Comparison of ENCODE assay signal across 8 cellular contexts in genomic region chr2:23925702-23926288, GRCh38. TPM values are rescaled to one million over a fixed set of nuclear protein-coding genes. Genes with fewer than 3 reads are reported as not detected.
DNase-seq lines count a peak whose midpoint lies in the region; ATAC-seq and TF ChIP-seq lines count a peak whose summit lies in the region.

No MANE protein-coding gene starts in this region.

- H3F3A ChIP-seq in OCI-LY1 (ENCODE audit: insufficient read depth, low read length), result no peaks in the 10 kb centered on the region

- no peak overlapping the region for H2AFZ ChIP-seq in OCI-LY1 (ENCODE audit: low read length)

- H3K36me3 ChIP-seq in OCI-LY1 (ENCODE audit: insufficient read depth, low read length), result no peaks in the 10 kb centered on the region

- no peak for TF ChIP-seq CTCF in OCI-LY1 (IDR thresholded peaks at IDR 0.05; ENCODE audit: low read length)

- H3K4me3 Mint-ChIP-seq in natural killer cell treated with Interleukin-12 subunit alpha and Interleukin-12 subunit beta and Interleukin-15 and Interleukin-18, amount 100 ng/mL, for 72 hours, result peak overlapping the region; percentile 89

- H3K27me3 ChIP-seq in OCI-LY1 (ENCODE audit: insufficient read depth, low read length), result no peaks in the 10 kb centered on the region

- DNase-seq in AML-193 (lab: John Stamatoyannopoulos, UW) (peak; percentile 67 to 79), activated T-helper 1 cell treated with Interleukin-2 at 50 U/mL for 16 hours (ENCODE audit: low read depth) (peak; percentile 37), fibroblast of peridontal ligament (ENCODE audit: extremely low read depth) (peak; percentile 65)
- peak; percentile 75 for DNase-seq in natural killer cell treated with Interleukin-12 subunit alpha and Interleukin-12 subunit beta and Interleukin-15 and Interleukin-18, amount 100 ng/mL, for 72 hours (ENCODE audit: low spot score)

- peak overlapping the region; percentile 73 for H3K4me3 ChIP-seq in OCI-LY1 (ENCODE audit: low read depth, low read length, poor library complexity, severe bottlenecking)

- H4K20me1 ChIP-seq in OCI-LY1 (ENCODE audit: insufficient read depth, low read length), result no peaks in the 10 kb centered on the region

- ATAC-seq in GM19025 (IDR thresholded peaks at IDR 0.05; ENCODE audit: low read depth, unreplicated experiment), result peak; percentile 46
- peak; percentile 62 for ATAC-seq in HG03159 (IDR thresholded peaks at IDR 0.05; ENCODE audit: unreplicated experiment)
- peak; percentile 57 to 69 for ATAC-seq in natural killer cell treated with Interleukin-12 subunit alpha and Interleukin-12 subunit beta and Interleukin-15 and Interleukin-18, amount 100 ng/mL, for 72 hours

- no peaks in the 10 kb centered on the region for H3K9me3 Mint-ChIP-seq in natural killer cell treated with Interleukin-12 subunit alpha and Interleukin-12 subunit beta and Interleukin-15 and Interleukin-18, amount 100 ng/mL, for 72 hours

- H3K27ac Mint-ChIP-seq in natural killer cell treated with Interleukin-12 subunit alpha and Interleukin-12 subunit beta and Interleukin-15 and Interleukin-18, amount 100 ng/mL, for 72 hours, result peak overlapping the region; percentile 83 to 98

- H3K27me3 Mint-ChIP-seq in natural killer cell treated with Interleukin-12 subunit alpha and Interleukin-12 subunit beta and Interleukin-15 and Interleukin-18, amount 100 ng/mL, for 72 hours, result no peaks in the 10 kb centered on the region

- H3K4me1 Mint-ChIP-seq in natural killer cell treated with Interleukin-12 subunit alpha and Interleukin-12 subunit beta and Interleukin-15 and Interleukin-18, amount 100 ng/mL, for 72 hours (ENCODE audit: low read depth in 2 of 2), result peaks cover 34 to 49% of the 10 kb centered on the region in 2 donors

- H3K4me1 ChIP-seq in OCI-LY1 (ENCODE audit: insufficient read depth, low read length, severe bottlenecking), result peaks cover 60% of the 10 kb centered on the region

- peak overlapping the region; percentile 89 for H3K9ac ChIP-seq in OCI-LY1 (ENCODE audit: low read length)

- H3K79me2 ChIP-seq in OCI-LY1 (ENCODE audit: insufficient read depth, low read length), result peaks cover 48% of the 10 kb centered on the region

- no peaks in the 10 kb centered on the region for H3K9me3 ChIP-seq in OCI-LY1 (ENCODE audit: low read length)

- H3K27ac ChIP-seq in OCI-LY1 (ENCODE audit: low read depth, low read length, poor library complexity, severe bottlenecking) (peak overlapping the region; percentile 78), temporal lobe (ENCODE audit: low read depth, low read length) (peak overlapping the region; percentile 94)

- no peaks in the 10 kb centered on the region for H3K9me2 ChIP-seq in OCI-LY1 (ENCODE audit: low read depth, low read length)

- no peaks in the 10 kb centered on the region for H3K36me3 Mint-ChIP-seq in natural killer cell treated with Interleukin-12 subunit alpha and Interleukin-12 subunit beta and Interleukin-15 and Interleukin-18, amount 100 ng/mL, for 72 hours

- peak overlapping the region; percentile 78 for H3K4me2 ChIP-seq in OCI-LY1 (ENCODE audit: low read length)

RNA-seq across cellular contexts. Expression of gene ATAD2B, which starts 1.1 kb away (rescaled TPM):
- 10 to 100 TPM; 36.2 to 44.5 TPM for total RNA-seq in natural killer cell treated with Interleukin-12 subunit alpha and Interleukin-12 subunit beta and Interleukin-15 and Interleukin-18, amount 100 ng/mL, for 72 hours
- total RNA-seq in temporal lobe, result 40.6 TPM

RNA-seq across cellular contexts. Expression of gene UBXN2A, which starts 14.5 kb away (rescaled TPM):
- 10 to 100 TPM; 11.2 to 14.1 TPM for total RNA-seq in natural killer cell treated with Interleukin-12 subunit alpha and Interleukin-12 subunit beta and Interleukin-15 and Interleukin-18, amount 100 ng/mL, for 72 hours
- 32.9 TPM for total RNA-seq in temporal lobe

Comparison
In these comparisons a context has a peak if more than half of its experiments do, and no peak if none do; other contexts are left out.
1. Peak in every context shown above with its lines: DNase-seq, ATAC-seq, H3K4me3 ChIP-seq and H3K27ac ChIP-seq.